27 cellular contexts compared by ENCODE assay signal in genomic region chr19:29143183-29143582, GRCh38.
DNase-seq lines count a peak whose midpoint lies in the region; ATAC-seq, FAIRE-seq and TF ChIP-seq lines count a peak whose summit lies in the region.
"Had no signal": no experiment of that assay in that cellular context is flagged by ENCODE, and none has a peak within 500 bp of the region (broad histone marks: within the 10 kb centered on the region; RNA-seq: fewer than 3 reads in every experiment).

No MANE protein-coding gene starts in this region.

- peaks cover 33% of the 10 kb centered on the region for H3K4me1 Mint-ChIP-seq in progenitor cell of endocrine pancreas (ENCODE audit: low read depth)
- H3K4me1 Mint-ChIP-seq: CD14-positive monocyte; CD4-positive, alpha-beta memory T cell; CD4-positive, CD25-positive, alpha-beta regulatory T cell; CD8-positive, alpha-beta memory T cell had no signal

- no peaks in the 10 kb centered on the region for H3K4me1 ChIP-seq in HepG2 (ENCODE audit: insufficient read depth, low read length)
- no peaks in the 10 kb centered on the region for H3K4me1 ChIP-seq in right lobe of liver
- H3K4me1 ChIP-seq: BE2C, BLaER1 had no signal

- no peak overlapping the region for H2AFZ ChIP-seq in HepG2 (ENCODE audit: low read length)

- TF ChIP-seq POLR2A in HepG2 (IDR thresholded peaks at IDR 0.05; ENCODE audit: insufficient read depth in 1 of 2, low read depth in 2 of 2, low read length in 2 of 2), result no peak
- TF ChIP-seq POLR2A in right lobe of liver (IDR thresholded peaks at IDR 0.05), result no peak

- H3K9me3 ChIP-seq in HepG2 (ENCODE audit: low read length) (peaks cover 83% of the 10 kb centered on the region), right lobe of liver (peaks cover 0 to 10% (median 4%) of the 10 kb centered on the region in 4 donors)
- H3K9me3 ChIP-seq: BE2C had no signal

- intact Hi-C loops in HepG2 (cut with micrococcal nuclease; ENCODE audit: unreplicated experiment) (no loop called here), right lobe of liver (cut with DNase I) (no loop called here)

- TF ChIP-seq CTCF in HepG2 (CRISPR knock-in tag; IDR thresholded peaks at IDR 0.05) (no peak), right lobe of liver (IDR thresholded peaks at IDR 0.05) (no peak), bronchial epithelial cell (IDR thresholded peaks at IDR 0.05; ENCODE audit: insufficient read depth, low read length, severe bottlenecking) (no peak), progenitor cell of endocrine pancreas (IDR thresholded peaks at IDR 0.05; ENCODE audit: unreplicated experiment) (no peak)

- POLR2A ChIA-PET in HepG2 (lab: Yijun Ruan, JAX), result no interaction called here

- H3K4me2 ChIP-seq in HepG2 (ENCODE audit: low read depth, low read length), result no peak overlapping the region
- H3K4me2 ChIP-seq: BLaER1 had no signal

- no peak for TF ChIP-seq RAD21 in HepG2 (CRISPR knock-in tag; IDR thresholded peaks at IDR 0.05)

- CTCF ChIA-PET in HepG2 (lab: Yijun Ruan, JAX; ENCODE audit: low intra/inter-chr PET ratio, low total read pairs), result no interaction called here

- peak overlapping the region; percentile 18 for H3K4me3 Mint-ChIP-seq in progenitor cell of endocrine pancreas (ENCODE audit: low read depth)
- H3K4me3 Mint-ChIP-seq: CD14-positive monocyte; CD4-positive, alpha-beta memory T cell; CD4-positive, CD25-positive, alpha-beta regulatory T cell; CD8-positive, alpha-beta memory T cell had no signal

- no peaks in the 10 kb centered on the region for H3K27me3 Mint-ChIP-seq in progenitor cell of endocrine pancreas

- H3K27me3 ChIP-seq in HepG2 (ENCODE audit: control insufficient read depth in 1 of 2, insufficient read depth in 2 of 2, low read length in 2 of 2), result no peaks in the 10 kb centered on the region
- H3K27me3 ChIP-seq in right lobe of liver, result no peaks in the 10 kb centered on the region
- no peaks in the 10 kb centered on the region for H3K27me3 ChIP-seq in bronchial epithelial cell (ENCODE audit: control insufficient read depth, insufficient read depth, low read length)
- H3K27me3 ChIP-seq: BE2C, BLaER1 had no signal

- no TSS peak for BruUV-seq in HepG2 (replicated peaks; lab: Mats Ljungman, UMichigan)

- in situ Hi-C loops in HepG2 (cut with HindIII; ENCODE audit: extremely low pct_ligation_motif_present, low pct_unique_long_range_greater_than_20kb), result no loop called here

- no peaks in the 10 kb centered on the region for H3K79me2 ChIP-seq in HepG2 (ENCODE audit: insufficient read depth, low read length)

- TF ChIP-seq EP300 in HepG2 (IDR thresholded peaks at IDR 0.05; ENCODE audit: low read depth in 2 of 2, low read length in 2 of 2) (no peak), HepG2 (CRISPR knock-in tag; IDR thresholded peaks at IDR 0.05; ENCODE audit: borderline replicate concordance) (no peak)

- no peak overlapping the region for H3K9ac ChIP-seq in HepG2 (ENCODE audit: insufficient read depth, low read depth, low read length)
- H3K9ac ChIP-seq: BLaER1 had no signal

- DNase-seq in HepG2 (ENCODE audit: low spot score) (no peak), right lobe of liver (no peak), bronchial epithelial cell (ENCODE audit: low read depth) (no peak), progenitor cell of endocrine pancreas (ENCODE audit: low spot score, unreplicated experiment) (no peak), NCI-H2107 treated with DMSO at 0.1 percent for 48 hours (lab: John Stamatoyannopoulos, UW; ENCODE audit: unreplicated experiment) (no peak)
- DNase-seq: ACHN; BE2C; C1 segment of cervical spinal cord; CD4-positive, alpha-beta memory T cell; CD4-positive, CD25-positive, alpha-beta regulatory T cell; CD8-positive, alpha-beta memory T cell; COR-L47; DMS 273 treated with DMSO at 0.1 percent for 48 hours; DMS153; DMS53; DMS79; DND-41; EL; GDM1 had no signal

- H3K27ac ChIP-seq in HepG2 (ENCODE audit: extremely low read length, insufficient read depth, low read length), result no peak overlapping the region
- no peak overlapping the region for H3K27ac ChIP-seq in right lobe of liver
- H3K27ac ChIP-seq: 22Rv1, BLaER1 had no signal

- no peak for ATAC-seq in HepG2
- ATAC-seq in right lobe of liver, result no peak
- ATAC-seq in HG02588 (IDR thresholded peaks at IDR 0.05; ENCODE audit: unreplicated experiment), result no peak
- ATAC-seq in HG03039 (IDR thresholded peaks at IDR 0.05; ENCODE audit: unreplicated experiment), result no peak
- ATAC-seq: GM12878 had no signal

- H3K27ac Mint-ChIP-seq in progenitor cell of endocrine pancreas, result no peak overlapping the region
- H3K27ac Mint-ChIP-seq: CD14-positive monocyte; CD4-positive, alpha-beta memory T cell; CD4-positive, CD25-positive, alpha-beta regulatory T cell; CD8-positive, alpha-beta memory T cell had no signal

- H3K9me3 Mint-ChIP-seq in progenitor cell of endocrine pancreas (ENCODE audit: low read depth), result peaks cover 25% of the 10 kb centered on the region

- H3K36me3 ChIP-seq in HepG2 (replicated peaks in 1 of 2; ENCODE audit: control insufficient read depth in 1 of 2, insufficient read depth in 2 of 2, low read length in 2 of 2) (no peaks in the 10 kb centered on the region), right lobe of liver (no peaks in the 10 kb centered on the region), bronchial epithelial cell (ENCODE audit: control insufficient read depth, insufficient read depth, low read length) (no peaks in the 10 kb centered on the region)
- H3K36me3 ChIP-seq: BE2C, BLaER1 had no signal

- H3K36me3 Mint-ChIP-seq in progenitor cell of endocrine pancreas (ENCODE audit: insufficient read depth), result peaks cover 11% of the 10 kb centered on the region
- H3K36me3 Mint-ChIP-seq: CD14-positive monocyte; CD4-positive, CD25-positive, alpha-beta regulatory T cell; CD8-positive, alpha-beta memory T cell had no signal

- no peak for FAIRE-seq in HepG2 (lab: Jason Lieb, UNC)
- FAIRE-seq in bronchial epithelial cell (lab: Jason Lieb, UNC), result peak; percentile 93
- FAIRE-seq: GM12878, GM12892, GM18507 had no signal

- H4K20me1 ChIP-seq in HepG2 (ENCODE audit: insufficient read depth, low read length), result no peaks in the 10 kb centered on the region
- H4K20me1 ChIP-seq: BLaER1 had no signal

- WGBS in HepG2 (ENCODE audit: low lambda C conversion rate), result 46% methylated on average over 4 of the region's 4 CpGs
- 78% methylated on average over 4 of the region's 4 CpGs for WGBS in right lobe of liver (ENCODE audit: insufficient coverage, low coverage, low lambda C conversion rate, missing lambda C conversion rate)

- H3K4me3 ChIP-seq in HepG2 (replicated peaks in 1 of 3; ENCODE audit: insufficient read depth in 1 of 3, low read depth in 2 of 3, low read length in 3 of 3), result no peak overlapping the region
- H3K4me3 ChIP-seq in right lobe of liver, result no peak overlapping the region
- H3K4me3 ChIP-seq in bronchial epithelial cell (ENCODE audit: low read depth, low read length), result no peak overlapping the region
- H3K4me3 ChIP-seq: BLaER1, GM12878 had no signal

TF ChIP-seq in HepG2, 621 proteins besides CTCF, POLR2A, EP300 and RAD21:
- TF ChIP-seq CREB1 (IDR thresholded peaks at IDR 0.05) (peak; percentile 63; the same call in 1 of the 2 replicates), CREB1 (CRISPR knock-in tag; IDR thresholded peaks at IDR 0.05) (no peak), ARID3A (IDR thresholded peaks at IDR 0.05; ENCODE audit: low read depth, low read length) (no peak)
TF ChIP-seq in HepG2: peak in this region for 1.
